16 cellular contexts compared by ENCODE assay signal in genomic region chr6:39927159-39927558, GRCh38. TPM values are rescaled to one million over a fixed set of nuclear protein-coding genes. Genes with fewer than 3 reads are reported as not detected.
DNase-seq lines count a peak whose midpoint lies in the region; TF ChIP-seq lines count a peak whose summit lies in the region.
"Had no signal": no experiment of that assay in that cellular context is flagged by ENCODE, and none has a peak within 500 bp of the region (broad histone marks: within the 10 kb centered on the region; RNA-seq: fewer than 3 reads in every experiment).

No MANE protein-coding gene starts in this region.

- H3K27ac ChIP-seq in KOPT-K1 (ENCODE audit: low read depth, low read length, poor library complexity, severe bottlenecking): peak overlapping the region; percentile 83
- H3K27ac ChIP-seq in osteoblast (ENCODE audit: low read depth, low read length): no peak overlapping the region
- no peak overlapping the region for H3K27ac ChIP-seq in spleen
- H3K27ac ChIP-seq: SJSA1, VCaP had no signal

- WGBS in spleen, 5 donors: 84 to 95% (median 93%) methylated on average over 8 to 11 of the region's 11 CpGs

- H2AFZ ChIP-seq in osteoblast (ENCODE audit: low read length): no peak overlapping the region

- H3K4me1 ChIP-seq in osteoblast (ENCODE audit: insufficient read depth, low read length) (peaks cover 13% of the 10 kb centered on the region), spleen (peaks cover 0 to 12% (median 0%) of the 10 kb centered on the region in 6 donors)
- H3K4me1 ChIP-seq: SJSA1 had no signal

- H3K79me2 ChIP-seq in osteoblast (ENCODE audit: insufficient read depth, low read length): peaks cover 3% of the 10 kb centered on the region

- TF ChIP-seq CTCF in cardiac fibroblast (IDR thresholded peaks at IDR 0.05; ENCODE audit: low read depth, low read length): no peak
- TF ChIP-seq CTCF in osteoblast (IDR thresholded peaks at IDR 0.05; ENCODE audit: extremely low read depth, low read depth, low read length): no peak
- no peak for TF ChIP-seq CTCF in spleen (IDR thresholded peaks at IDR 0.05 in 8 of 11, conservative IDR thresholded peaks at IDR 0.05 in 3 of 11)

- H3K4me2 ChIP-seq in osteoblast (ENCODE audit: insufficient read depth, low read length): no peak overlapping the region
- H3K4me2 ChIP-seq: smooth muscle cell had no signal

- intact Hi-C loops in spleen (cut with DNase I; ENCODE audit: low total_unique reads): no loop called here

- H4K20me1 ChIP-seq in osteoblast (ENCODE audit: insufficient read depth, low read length): peaks cover 11% of the 10 kb centered on the region

- peak; percentile 31 for DNase-seq in AG08396 (ENCODE audit: low spot score)
- peak; percentile 15 to 69 for DNase-seq in cardiac fibroblast (ENCODE audit: low read depth in 2 of 2)
- DNase-seq in osteoblast (ENCODE audit: insufficient read length, low spot score, missing footprints): peak; percentile 94
- no peak for DNase-seq in DMS 273 (lab: John Stamatoyannopoulos, UW; ENCODE audit: unreplicated experiment)
- DNase-seq in spleen: no peak
- no peak for DNase-seq in NCI-H69 (lab: John Stamatoyannopoulos, UW)
- DNase-seq in LoVo (ENCODE audit: low spot score): no peak
- DNase-seq: activated naive CD8-positive, alpha-beta T cell treated with anti-CD3 and anti-CD28 coated beads, Interleukin-2, amount 50 U/mL, for 24 hours; AML-193; DND-41; effector CD8-positive, alpha-beta T cell; NCI-H1417 treated with DMSO at 0.1 percent for 48 hours had no signal

- H3K27me3 ChIP-seq in osteoblast (ENCODE audit: insufficient read depth, low read length): no peaks in the 10 kb centered on the region
- H3K27me3 ChIP-seq in spleen (replicated peaks in 1 of 7): peaks cover 0 to 4% (median 0%) of the 10 kb centered on the region in 7 donors
- H3K27me3 ChIP-seq: SJSA1 had no signal

- H3K4me3 ChIP-seq in cardiac fibroblast (replicated peaks in 1 of 2; ENCODE audit: low read depth in 2 of 2, low read length in 2 of 2) (no peak overlapping the region), osteoblast (ENCODE audit: insufficient read depth, low read length) (no peak overlapping the region), spleen (no peak overlapping the region)
- H3K4me3 ChIP-seq: SJSA1, smooth muscle cell had no signal

- TF ChIP-seq POLR2A in spleen (IDR thresholded peaks at IDR 0.05): no peak

- no peaks in the 10 kb centered on the region for H3K9me3 ChIP-seq in KOPT-K1 (ENCODE audit: insufficient read depth, low read length, poor library complexity, severe bottlenecking)
- H3K9me3 ChIP-seq in osteoblast (ENCODE audit: low read depth, low read length): no peaks in the 10 kb centered on the region
- no peaks in the 10 kb centered on the region for H3K9me3 ChIP-seq in spleen
- H3K9me3 ChIP-seq: SJSA1 had no signal

- peaks cover 24% of the 10 kb centered on the region for H3K36me3 ChIP-seq in KOPT-K1 (ENCODE audit: insufficient read depth, low read length)
- peaks cover 7% of the 10 kb centered on the region for H3K36me3 ChIP-seq in osteoblast (ENCODE audit: insufficient read depth, low read length)
- peaks cover 0 to 30% (median 3%) of the 10 kb centered on the region in 6 donors for H3K36me3 ChIP-seq in spleen
- H3K36me3 ChIP-seq: SJSA1 had no signal

RNA-seq across cellular contexts. Expression of gene MOCS1, which starts 7.1 kb away (rescaled TPM):
- total RNA-seq in osteoblast: 25.3 and 28.3 TPM in 2 replicates
- 10 to 100 TPM in 1 of 7 donors, 1 to 10 TPM in 6; 5.0 to 10.2 (median 8.3) TPM for total RNA-seq in spleen
- 1 to 10 TPM; 1.2 to 1.9 (median 1.9) TPM for polyA plus RNA-seq in spleen

Comparison
In these comparisons a context has a peak if more than half of its experiments do, and no peak if none do; other contexts are left out.
1. DNase-seq: peak in AG08396 (single experiment), cardiac fibroblast (2 of 2) and osteoblast (single experiment); none in DMS 273 (single experiment), spleen (single experiment), NCI-H69 (single experiment) and LoVo (single experiment).